Comparison of ENCODE assay signal across 1 cellular context in genomic region chr4:7899184-7899583, GRCh38.
TF ChIP-seq lines count a peak whose summit lies in the region.

No MANE protein-coding gene starts in this region.

TF ChIP-seq in GM23338, 12 proteins besides CTCF, POLR2A, EP300 and RAD21 (continued from another document):
- no peak for TF ChIP-seq ZNF462 (CRISPR knock-in tag; IDR thresholded peaks at IDR 0.05)
- TF ChIP-seq REST (IDR thresholded peaks at IDR 0.05; ENCODE audit: unreplicated experiment), result no peak
- TF ChIP-seq EZH2phosphoT487 (IDR thresholded peaks at IDR 0.05; ENCODE audit: unreplicated experiment), result no peak
- TF ChIP-seq ZNF114 (CRISPR knock-in tag; IDR thresholded peaks at IDR 0.05), result no peak
- no peak for TF ChIP-seq NANOG (IDR thresholded peaks at IDR 0.05; ENCODE audit: borderline replicate concordance)
- TF ChIP-seq JUNB (IDR thresholded peaks at IDR 0.05; ENCODE audit: unreplicated experiment), result no peak
- TF ChIP-seq EZH2 (IDR thresholded peaks at IDR 0.05; ENCODE audit: low read depth, unreplicated experiment), result no peak
- TF ChIP-seq ZNF331 (CRISPR knock-in tag; IDR thresholded peaks at IDR 0.05; ENCODE audit: low read depth), result no peak
- no peak for TF ChIP-seq CREB1 (CRISPR knock-in tag; IDR thresholded peaks at IDR 0.05; ENCODE audit: low read depth)
- no peak for TF ChIP-seq STAT1 (IDR thresholded peaks at IDR 0.05; ENCODE audit: unreplicated experiment)
